Comparison of ENCODE assay signal across 24 cellular contexts in genomic region chr7:22851140-22851539, GRCh38. TPM values are rescaled to one million over a fixed set of nuclear protein-coding genes. Genes with fewer than 3 reads are reported as not detected.
DNase-seq lines count a peak whose midpoint lies in the region; ATAC-seq, FAIRE-seq and TF ChIP-seq lines count a peak whose summit lies in the region.
"Had no signal": no experiment of that assay in that cellular context is flagged by ENCODE, and none has a peak within 500 bp of the region (broad histone marks: within the 10 kb centered on the region; RNA-seq: fewer than 3 reads in every experiment).

No MANE protein-coding gene starts in this region.

- H2AFZ ChIP-seq in PC-3 (ENCODE audit: low read length) (no peak overlapping the region), H1 (ENCODE audit: low read length) (peak overlapping the region; percentile 63; the same call in 1 of the 2 replicates), mesenchymal stem cell (ENCODE audit: low read depth, low read length) (no peak overlapping the region)

- no peak overlapping the region for H3K4me3 ChIP-seq in PC-3 (ENCODE audit: low read length)
- no peak overlapping the region for H3K4me3 ChIP-seq in H1 (ENCODE audit: extremely low read depth in 1 of 4, insufficient read depth in 2 of 4, low read depth in 3 of 4, low read length in 4 of 4)
- H3K4me3 ChIP-seq in mesenchymal stem cell (ENCODE audit: insufficient read depth in 1 of 2, low read depth in 1 of 2, low read length in 2 of 2) = no peak overlapping the region
- H3K4me3 ChIP-seq: BLaER1 treated with 17β-estradiol and CSF1 and Interleukin-3, amounts not matched to agents 10 nM and 100 nM had no signal

- H3K79me1 ChIP-seq in H1 (ENCODE audit: low read depth, low read length) (0 out of 2 replicates have a peak, but pooled peaks cover 2% of the 10 kb centered on the region), mesenchymal stem cell (replicated peaks; ENCODE audit: low read length, poor library complexity, severe bottlenecking) (no peaks in the 10 kb centered on the region)

- DNase-seq in EL (peak; percentile 73), PC-3 (peak; percentile 37), H1 (ENCODE audit: low read depth in 1 of 2, low spot score in 2 of 2) (no peak), mesenchymal stem cell (no peak), mesenteric fat pad (ENCODE audit: low spot score) (no peak), OCI-M2 (lab: John Stamatoyannopoulos, UW; ENCODE audit: unreplicated experiment) (no peak)
- DNase-seq in activated naive CD4-positive, alpha-beta T cell (lab: John Stamatoyannopoulos, UW) = no peak
- DNase-seq: 8988T; CD4-positive, alpha-beta memory T cell; DMS153; GF-D8; GOT3; MV-4-11; NCI-H1694 treated with DMSO at 0.1 percent for 48 hours; NCI-H2081 treated with DMSO at 0.1 percent for 48 hours; NCI-H446 treated with DMSO at 0.1 percent for 48 hours; NCI-H526 treated with DMSO at 0.1 percent for 48 hours; OCI-M1; SIG-M5 had no signal

- TF ChIP-seq CTCF in PC-3 (conservative IDR thresholded peaks at IDR 0.05; ENCODE audit: low read depth, low read length) = no peak
- TF ChIP-seq CTCF in H1 (IDR thresholded peaks at IDR 0.05; ENCODE audit: control extremely low read depth in 1 of 3, insufficient read depth in 1 of 3, low read depth in 1 of 3, low read length in 3 of 3) = no peak

- no TSS peak for BruUV-seq in PC-3 (replicated peaks; lab: Mats Ljungman, UMichigan)

- H2BK15ac ChIP-seq in H1 (ENCODE audit: low read length) = no peak overlapping the region
- no peak overlapping the region for H2BK15ac ChIP-seq in mesenchymal stem cell (ENCODE audit: low read depth, poor library complexity, severe bottlenecking)

- TF ChIP-seq EP300 in H1 (IDR thresholded peaks at IDR 0.05; ENCODE audit: borderline replicate concordance in 1 of 2, low read depth in 2 of 2, low read length in 2 of 2) = no peak

- FAIRE-seq in H1 (lab: Jason Lieb, UNC) = no peak

- H3K23me2 ChIP-seq in H1 (ENCODE audit: low read depth, low read length) = peaks cover 7% of the 10 kb centered on the region; the same call in 1 of the 2 replicates

- H3K4me1 ChIP-seq in PC-3 (ENCODE audit: insufficient read depth, low read length) (peaks cover 11% of the 10 kb centered on the region), H1 (replicated peaks in 1 of 4; ENCODE audit: control insufficient read depth in 3 of 4, insufficient read depth in 4 of 4, low read length in 3 of 4) (peaks cover 0 to 16% (median 14%) of the 10 kb centered on the region in 4 experiments), mesenchymal stem cell (ENCODE audit: control insufficient read depth, insufficient read depth, low read depth, low read length) (peaks cover 3% of the 10 kb centered on the region)

- POLR2A ChIA-PET in PC-3 (lab: Charles Lee; ENCODE audit: unreplicated experiment) (interaction anchor here (0.5 kb wide), 1 partner anchor 8 kb away, joined by 9 read pairs; no protein-coding TSS in a partner anchor), H1 (lab: Charles Lee; ENCODE audit: partially characterized antibody) (interaction anchor here (0.6 to 2.5 kb wide), 5 partner anchors 10 to 68 kb away, joined by 3 to 13 read pairs (median 4); partner anchors contain the start of gene TOMM7)

- H3K4ac ChIP-seq in H1 (replicated peaks; ENCODE audit: insufficient read length, low read depth, low read length) (no peak overlapping the region), mesenchymal stem cell (ENCODE audit: low read depth in 1 of 2, low read length in 2 of 2) (no peak overlapping the region)

- H3K56ac ChIP-seq in H1 (replicated peaks; ENCODE audit: insufficient read length, low read depth, low read length) = no peak overlapping the region

- H2BK5ac ChIP-seq in H1 (ENCODE audit: low read depth, low read length) (no peak overlapping the region), mesenchymal stem cell (ENCODE audit: low read depth, low read length, poor library complexity, severe bottlenecking) (no peak overlapping the region)

- H3K18ac ChIP-seq in H1 (ENCODE audit: extremely low read depth, low read length) = no peak overlapping the region
- H3K18ac ChIP-seq in mesenchymal stem cell (ENCODE audit: low read depth in 1 of 2, low read length in 2 of 2) = no peak overlapping the region

- H3K23ac ChIP-seq in H1 (ENCODE audit: insufficient read length) (no peak overlapping the region), mesenchymal stem cell (ENCODE audit: low read length in 2 of 2) (no peak overlapping the region)

- H2BK12ac ChIP-seq in H1 (ENCODE audit: low read depth, low read length) (no peak overlapping the region; the same call in 1 of the 2 replicates), mesenchymal stem cell (ENCODE audit: low read length in 2 of 2) (no peak overlapping the region)

- CTCF ChIA-PET in PC-3 (lab: Charles Lee) = no interaction called here
- CTCF ChIA-PET in H1 (lab: Charles Lee; ENCODE audit: partially characterized antibody) = interaction anchor here (0.6 to 4.1 kb wide), 6 partner anchors 9 to 204 kb away, joined by 3 to 20 read pairs (median 4); no protein-coding TSS in a partner anchor

- TF ChIP-seq RAD21 in H1 (IDR thresholded peaks at IDR 0.05 in 1 of 2, conservative IDR thresholded peaks at IDR 0.05 in 1 of 2; ENCODE audit: low read depth in 2 of 2, low read length in 2 of 2) = no peak

- no peaks in the 10 kb centered on the region for H4K20me1 ChIP-seq in PC-3 (ENCODE audit: low read length)
- H4K20me1 ChIP-seq in H1 (replicated peaks in 1 of 2; ENCODE audit: control insufficient read depth in 1 of 2, insufficient read depth in 2 of 2, low read length in 2 of 2) = no peaks in the 10 kb centered on the region
- H4K20me1 ChIP-seq: BLaER1 treated with 17β-estradiol and CSF1 and Interleukin-3, amounts not matched to agents 10 nM and 100 nM had no signal

- H3K79me2 ChIP-seq in PC-3 (ENCODE audit: low read length) = peaks cover 19% of the 10 kb centered on the region
- peaks cover 0 to 9% of the 10 kb centered on the region in 2 experiments; a peak in 2 of 4 replicates for H3K79me2 ChIP-seq in H1 (ENCODE audit: control insufficient read depth in 1 of 2, insufficient read depth in 2 of 2, low read length in 2 of 2)

- H3K36me3 ChIP-seq in PC-3 (ENCODE audit: low read depth, low read length) = 0 out of 2 replicates have a peak, but pooled peaks cover 2% of the 10 kb centered on the region
- peaks cover 0 to 8% (median 0%) of the 10 kb centered on the region in 4 experiments; a peak in 1 of 8 replicates for H3K36me3 ChIP-seq in H1 (ENCODE audit: control insufficient read depth in 2 of 4, insufficient read depth in 4 of 4, low read length in 3 of 4)
- H3K36me3 ChIP-seq in mesenchymal stem cell (ENCODE audit: control insufficient read depth in 1 of 2, insufficient read depth in 2 of 2, low read depth in 1 of 2, low read length in 2 of 2) = peaks cover 0 to 1% of the 10 kb centered on the region in 2 experiments

- no peak overlapping the region for H4K91ac ChIP-seq in H1 (replicated peaks; ENCODE audit: insufficient read length, low read length)
- H4K91ac ChIP-seq in mesenchymal stem cell (ENCODE audit: low read length) = no peak overlapping the region

- H3K9me3 ChIP-seq in PC-3 (ENCODE audit: low read length) (no peaks in the 10 kb centered on the region), H1 (ENCODE audit: insufficient read depth in 2 of 2, low read depth in 1 of 2, low read length in 1 of 2) (no peaks in the 10 kb centered on the region), mesenchymal stem cell (ENCODE audit: control insufficient read depth, low read length) (no peaks in the 10 kb centered on the region)
- H3K9me3 ChIP-seq: BLaER1 treated with 17β-estradiol and CSF1 and Interleukin-3, amounts not matched to agents 10 nM and 100 nM had no signal

- H3K14ac ChIP-seq in H1 (ENCODE audit: insufficient read length) (no peak overlapping the region), mesenchymal stem cell (ENCODE audit: low read length in 2 of 2) (no peak overlapping the region)

- H2AK5ac ChIP-seq in H1 (ENCODE audit: low read depth, low read length) (no peak overlapping the region), mesenchymal stem cell (ENCODE audit: low read length, severe bottlenecking) (no peak overlapping the region)

- H2BK120ac ChIP-seq in H1 (replicated peaks; ENCODE audit: low read depth, low read length) (no peak overlapping the region), mesenchymal stem cell (ENCODE audit: low read depth, low read length) (no peak overlapping the region)

- no peaks in the 10 kb centered on the region for H3K9me2 ChIP-seq in PC-3 (replicated peaks; ENCODE audit: low read length)

- ATAC-seq in PC-3 = no peak
- ATAC-seq in GM19455 (IDR thresholded peaks at IDR 0.05; ENCODE audit: unreplicated experiment) = no peak
- ATAC-seq: HCT116, SK-N-SH treated with all-trans-retinoic acid at 6 μM for 48 hours had no signal

- 0 out of 2 replicates have a peak overlapping the region, but pooled peaks have one; percentile 1 for H2BK20ac ChIP-seq in H1 (ENCODE audit: low read length)

- H3K9ac ChIP-seq in PC-3 (ENCODE audit: low read length) (no peak overlapping the region), H1 (replicated peaks in 1 of 4; ENCODE audit: extremely low read depth in 1 of 4, low read depth in 3 of 4, low read length in 3 of 4) (no peak overlapping the region), mesenchymal stem cell (ENCODE audit: low read length) (no peak overlapping the region)
- H3K9ac ChIP-seq: BLaER1 treated with 17β-estradiol and CSF1 and Interleukin-3, amounts not matched to agents 10 nM and 100 nM had no signal

- TF ChIP-seq POLR2A in H1 (IDR thresholded peaks at IDR 0.05; ENCODE audit: control extremely low read depth in 1 of 2, low read depth in 2 of 2, low read length in 2 of 2) = no peak

- 91% methylated on average over 2 of the region's 2 CpGs; no CpG with 5 or more reads in 1 of the 2 experiments for WGBS in H1 (ENCODE audit: extremely low coverage in 1 of 2, insufficient coverage in 1 of 2, insufficient read length in 1 of 2, insufficient replicate concordance in 2 of 2, low coverage in 1 of 2, low lambda C conversion rate in 2 of 2, missing lambda C conversion rate in 1 of 2), 2 experiments
- no CpG with 5 or more reads among the region's 2 CpGs for WGBS in mesenchymal stem cell

- H3K27ac ChIP-seq in PC-3 (ENCODE audit: low read length) = no peak overlapping the region
- H3K27ac ChIP-seq in H1 (ENCODE audit: low read depth, low read length) = no peak overlapping the region
- no peak overlapping the region for H3K27ac ChIP-seq in mesenchymal stem cell (ENCODE audit: low read length, poor library complexity, severe bottlenecking)
- H3K27ac ChIP-seq: BLaER1 treated with 17β-estradiol and CSF1 and Interleukin-3, amounts not matched to agents 10 nM and 100 nM; RWPE1 had no signal

- intact Hi-C loops in PC-3 (cut with micrococcal nuclease) = loop anchor here (10.0 kb wide), 1 partner anchor 286 kb away; no protein-coding TSS in a partner anchor

- H3F3A ChIP-seq in PC-3 (ENCODE audit: low read length, unreplicated experiment) = no peaks in the 10 kb centered on the region

- no peak overlapping the region for H4K5ac ChIP-seq in H1 (ENCODE audit: insufficient read length, low read depth, low read length)

- H3K4me2 ChIP-seq in PC-3 (ENCODE audit: low read length) = no peak overlapping the region
- no peak overlapping the region for H3K4me2 ChIP-seq in H1 (ENCODE audit: insufficient read depth in 1 of 2, low read depth in 2 of 2, low read length in 2 of 2)
- H3K4me2 ChIP-seq in mesenchymal stem cell (ENCODE audit: low read length, poor library complexity, severe bottlenecking) = peak overlapping the region; percentile 8
- H3K4me2 ChIP-seq: BLaER1 treated with 17β-estradiol and CSF1 and Interleukin-3, amounts not matched to agents 10 nM and 100 nM had no signal

- H3K27me3 ChIP-seq in PC-3 (ENCODE audit: low read length) (no peaks in the 10 kb centered on the region), H1 (replicated peaks in 1 of 4; ENCODE audit: control insufficient read depth in 3 of 4, extremely low read depth in 1 of 4, insufficient read depth in 3 of 4, low read length in 3 of 4) (no peaks in the 10 kb centered on the region; a peak in 1 of 7 replicates), mesenchymal stem cell (ENCODE audit: control insufficient read depth in 1 of 2, insufficient read depth in 1 of 2, low read length in 2 of 2) (no peaks in the 10 kb centered on the region)
- H3K27me3 ChIP-seq: BLaER1 treated with 17β-estradiol and CSF1 and Interleukin-3, amounts not matched to agents 10 nM and 100 nM had no signal

- no peak overlapping the region for H4K8ac ChIP-seq in H1 (ENCODE audit: extremely low read depth, insufficient read depth, low read length)
- H4K8ac ChIP-seq in mesenchymal stem cell (ENCODE audit: low read length) = no peak overlapping the region

RNA-seq across cellular contexts. Expression of gene TOMM7, which starts 28.5 kb away (rescaled TPM):
- 132 and 151 TPM in 2 replicates for total RNA-seq in PC-3 (2014; rRNA removed)
- total RNA-seq in H1 (2021; fragmentation: NEBNext Ultra II Directional; extraction: Animal tissue kit (Norgen Biotek cat#: 25700)) = 389 and 406 TPM in 2 replicates
- polyA plus RNA-seq in H1 (2011; rRNA removed) = 277 and 508 TPM in 2 replicates
- 339 TPM for polyA plus RNA-seq in H1 (2011; cell fraction: cytosol; rRNA removed)
- polyA plus RNA-seq in H1 (2011; cell fraction: nucleus; rRNA removed) = 107 TPM
- 385 to 924 TPM (median 902 TPM) in 4 replicates for polyA plus RNA-seq in H1 (2012, experiment 1 of 2)
- polyA plus RNA-seq in H1 (2012, experiment 2 of 2) = 199 TPM
- 691 TPM for polyA plus RNA-seq in H1 (2013, experiment 1 of 2)
- 740 TPM for polyA plus RNA-seq in H1 (2013, experiment 2 of 2)
- polyA minus RNA-seq in H1 (2011; rRNA and poly(A)+ RNA removed) = 61.9 and 62.2 TPM in 2 replicates
- polyA minus RNA-seq in H1 (2011; cell fraction: cytosol; rRNA and poly(A)+ RNA removed) = 93.4 TPM
- polyA minus RNA-seq in H1 (2011; cell fraction: nucleus; rRNA and poly(A)+ RNA removed) = 146 TPM
- 442 TPM for polyA plus RNA-seq in mesenchymal stem cell (2013, experiment 1 of 2)
- polyA plus RNA-seq in mesenchymal stem cell (2013, experiment 2 of 2) = 440 TPM
- total RNA-seq in mesenteric fat pad = 248 TPM

Comparison
In these comparisons a context has a peak if more than half of its experiments do, and no peak if none do; other contexts are left out.
1. DNase-seq: peak in EL (single experiment) and PC-3 (single experiment); none in H1 (0 of 2), mesenchymal stem cell (single experiment), activated naive CD4-positive, alpha-beta T cell (0 of 4), mesenteric fat pad (single experiment) and OCI-M2 (single experiment).